Comparison of ENCODE assay signal across 29 cellular contexts in the genomic region with DNA sequence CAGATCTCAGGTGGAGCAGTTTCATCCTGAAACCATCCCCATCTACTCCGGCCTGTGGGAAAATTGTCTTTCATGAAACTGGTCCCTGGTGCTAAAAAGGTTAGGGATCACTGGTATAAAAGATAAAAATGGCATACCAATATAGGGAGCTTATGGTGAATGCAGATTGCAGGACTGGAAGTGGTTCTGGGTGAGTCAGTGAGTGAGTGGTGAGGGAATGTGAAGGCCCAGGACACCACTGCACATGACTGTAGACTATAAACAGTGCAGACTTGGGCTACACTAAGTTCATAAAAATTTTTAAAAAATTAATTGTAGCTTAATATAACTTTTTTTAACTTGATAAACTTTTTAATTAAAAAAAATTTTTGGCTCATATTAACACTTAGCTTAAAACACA.
A peak's percentile ranks its signal among the peaks of the same experiment; 100 is the strongest.
DNase-seq lines count a peak whose midpoint lies in the region; ATAC-seq, FAIRE-seq and TF ChIP-seq lines count a peak whose summit lies in the region.
"Had no signal": no experiment of that assay in that cellular context is flagged by ENCODE, and none has a peak within 500 bp of the region (broad histone marks: within the 10 kb centered on the region; RNA-seq: fewer than 3 reads in every experiment).

No MANE protein-coding gene starts in this region.

- H3K4me3 ChIP-seq in PC-3 (ENCODE audit: low read length) (no peak overlapping the region), epithelial cell of esophagus (ENCODE audit: low read length) (no peak overlapping the region)
- H3K4me3 ChIP-seq: A549; BLaER1 treated with 17β-estradiol and CSF1 and Interleukin-3, amounts not matched to agents 10 nM and 100 nM; GM23248; PC-9 had no signal

- no peaks in the 10 kb centered on the region for H3K36me3 ChIP-seq in PC-3 (ENCODE audit: low read depth, low read length)

- H3K27me3 ChIP-seq in PC-3 (ENCODE audit: low read length), result no peaks in the 10 kb centered on the region
- H3K27me3 ChIP-seq: BLaER1 treated with 17β-estradiol and CSF1 and Interleukin-3, amounts not matched to agents 10 nM and 100 nM had no signal

- DNase-seq in HTR-8/SVneo (ENCODE audit: insufficient read length, low spot score) (no peak), PC-3 (peak; percentile 40), epithelial cell of esophagus (ENCODE audit: low read depth) (peak; percentile 47), kidney tubule cell (ENCODE audit: low spot score) (peak; percentile 32), DMS79 (lab: John Stamatoyannopoulos, UW) (no peak), H4 (ENCODE audit: low spot score) (no peak), iPS-NIHi11 (ENCODE audit: low spot score) (no peak), NCI-H1092 (lab: John Stamatoyannopoulos, UW) (no peak)
- DNase-seq: AML-193; CD4-positive, alpha-beta memory T cell; COR-L47; DMS53; GF-D8; GM23248; H9; HFFc6; MV-4-11; NCI-H1105 treated with DMSO at 0.1 percent for 48 hours; NCI-H2029; NCI-H446 treated with DMSO at 0.1 percent for 48 hours; NCI-H526; NCI-H82; NK-92 treated with Interleukin-12 subunit alpha and Interleukin-12 subunit beta, amount 100 ng/mL, for 24 hours; PC-9; Right ventricle myocardium superior; T-helper 1 cell had no signal

- H3F3A ChIP-seq in PC-3 (ENCODE audit: low read length, unreplicated experiment), result no peaks in the 10 kb centered on the region

- no peaks in the 10 kb centered on the region for H3K79me2 ChIP-seq in PC-3 (ENCODE audit: low read length)

- no peaks in the 10 kb centered on the region for H3K9me3 ChIP-seq in PC-3 (ENCODE audit: low read length)
- H3K9me3 ChIP-seq: A549; BLaER1 treated with 17β-estradiol and CSF1 and Interleukin-3, amounts not matched to agents 10 nM and 100 nM had no signal

- no peak overlapping the region for H3K9ac ChIP-seq in PC-3 (ENCODE audit: low read length)
- H3K9ac ChIP-seq: BLaER1 treated with 17β-estradiol and CSF1 and Interleukin-3, amounts not matched to agents 10 nM and 100 nM; GM23248 had no signal

- H4K20me1 ChIP-seq in PC-3 (ENCODE audit: low read length), result no peaks in the 10 kb centered on the region
- H4K20me1 ChIP-seq: BLaER1 treated with 17β-estradiol and CSF1 and Interleukin-3, amounts not matched to agents 10 nM and 100 nM had no signal

- no peak for TF ChIP-seq CTCF in PC-3 (conservative IDR thresholded peaks at IDR 0.05; ENCODE audit: low read depth, low read length)
- TF ChIP-seq CTCF in epithelial cell of esophagus (IDR thresholded peaks at IDR 0.05; ENCODE audit: insufficient read depth, low read depth, low read length, missing control alignments), result no peak

- H2AFZ ChIP-seq in PC-3 (ENCODE audit: low read length), result no peak overlapping the region
- H2AFZ ChIP-seq: GM23248, PC-9 had no signal

- intact Hi-C loops in PC-3 (cut with micrococcal nuclease), result no loop called here

- no TSS peak for BruUV-seq in PC-3 (replicated peaks; lab: Mats Ljungman, UMichigan)

- CTCF ChIA-PET in PC-3 (lab: Charles Lee), result no interaction called here

- POLR2A ChIA-PET in PC-3 (lab: Charles Lee; ENCODE audit: unreplicated experiment), result no interaction called here

- H3K4me1 ChIP-seq in PC-3 (ENCODE audit: insufficient read depth, low read length), result peaks cover under 1% of the 10 kb centered on the region; the same call in 1 of the 2 replicates

- ATAC-seq in PC-3, result peak; percentile 81
- ATAC-seq: A549 had no signal

- H3K9me2 ChIP-seq in PC-3 (replicated peaks; ENCODE audit: low read length), result no peaks in the 10 kb centered on the region

- H3K4me2 ChIP-seq in PC-3 (ENCODE audit: low read length), result no peak overlapping the region
- H3K4me2 ChIP-seq: A549; BLaER1 treated with 17β-estradiol and CSF1 and Interleukin-3, amounts not matched to agents 10 nM and 100 nM; PC-9 had no signal

- H3K27ac ChIP-seq in PC-3 (ENCODE audit: low read length), result no peak overlapping the region
- H3K27ac ChIP-seq: A549; BLaER1 treated with 17β-estradiol and CSF1 and Interleukin-3, amounts not matched to agents 10 nM and 100 nM; GM23248; PC-9 had no signal

- FAIRE-seq in HTR-8/SVneo (lab: Jason Lieb, UNC), result peak; percentile 20
- FAIRE-seq: A549, GM12892 had no signal

Comparison
In these comparisons a context has a peak if more than half of its experiments do, and no peak if none do; other contexts are left out.
1. DNase-seq: peak in PC-3 (single experiment), epithelial cell of esophagus (single experiment) and kidney tubule cell (single experiment); none in HTR-8/SVneo (single experiment), DMS79 (single experiment), H4 (single experiment), iPS-NIHi11 (single experiment) and NCI-H1092 (single experiment).